8 cellular contexts compared by ENCODE assay signal in genomic region chr4:128809477-128810330, GRCh38. TPM values are rescaled to one million over a fixed set of nuclear protein-coding genes. Genes with fewer than 3 reads are reported as not detected.
DNase-seq lines count a peak whose midpoint lies in the region; ATAC-seq and TF ChIP-seq lines count a peak whose summit lies in the region.

JADE1 (plus strand) TSS chr4:128809700; CDS start chr4:128831759, 22,059 bp downstream.

- H3K4me1 ChIP-seq in HUES48 (ENCODE audit: control insufficient read depth, insufficient read depth, low read length) (peaks cover 30% of the 10 kb centered on the region), NT2/D1 (ENCODE audit: insufficient read depth, insufficient read length) (no peaks in the 10 kb centered on the region), endodermal cell (ENCODE audit: control insufficient read depth, insufficient read depth, low read length) (no peaks in the 10 kb centered on the region), mesodermal cell (ENCODE audit: control insufficient read depth, insufficient read depth, low read length, poor library complexity, severe bottlenecking) (peaks cover 9% of the 10 kb centered on the region)

- no peaks in the 10 kb centered on the region for H3K36me3 ChIP-seq in HUES48 (ENCODE audit: control insufficient read depth, insufficient read depth, low read length)
- no peaks in the 10 kb centered on the region for H3K36me3 ChIP-seq in NT2/D1 (ENCODE audit: insufficient read depth, insufficient read length, low read length)
- no peaks in the 10 kb centered on the region for H3K36me3 ChIP-seq in endodermal cell (ENCODE audit: control insufficient read depth, insufficient read depth, low read length)
- H3K36me3 ChIP-seq in mesodermal cell (ENCODE audit: control insufficient read depth, insufficient read depth, low read length) = no peaks in the 10 kb centered on the region

- TF ChIP-seq CTCF in endodermal cell (conservative IDR thresholded peaks at IDR 0.05) = peak; percentile 75

- H3K36me3 Mint-ChIP-seq in endodermal cell (ENCODE audit: low read depth) = peaks cover 3% of the 10 kb centered on the region

- H3K9me3 ChIP-seq in HUES48 (ENCODE audit: control insufficient read depth, insufficient read depth, low read length) (no peaks in the 10 kb centered on the region), NT2/D1 (ENCODE audit: insufficient read depth, low read length) (no peaks in the 10 kb centered on the region), endodermal cell (ENCODE audit: control insufficient read depth, low read length) (no peaks in the 10 kb centered on the region), mesodermal cell (ENCODE audit: control insufficient read depth, low read length) (no peaks in the 10 kb centered on the region)

- H3K27me3 Mint-ChIP-seq in endodermal cell (ENCODE audit: insufficient read depth) = peaks cover 16% of the 10 kb centered on the region

- H3K27ac ChIP-seq in HUES48 (ENCODE audit: low read depth, low read length) (peak within 1 kb of the TSS; percentile 99), endodermal cell (ENCODE audit: low read depth, low read length) (peak within 1 kb of the TSS; percentile 97), mesodermal cell (ENCODE audit: low read depth, low read length, severe bottlenecking) (peak within 1 kb of the TSS; percentile 99)

- H3K4me1 Mint-ChIP-seq in endodermal cell = peaks cover 11% of the 10 kb centered on the region

- peaks cover 2% of the 10 kb centered on the region for H3K9me3 Mint-ChIP-seq in endodermal cell

- H3K4me3 ChIP-seq in HUES48 (ENCODE audit: low read depth, low read length) = peak within 1 kb of the TSS; percentile 92
- peak within 1 kb of the TSS; percentile 70 for H3K4me3 ChIP-seq in NT2/D1 (ENCODE audit: insufficient read length, low read depth)
- peak within 1 kb of the TSS; percentile 99 for H3K4me3 ChIP-seq in endodermal cell (ENCODE audit: low read length)
- H3K4me3 ChIP-seq in mesodermal cell (ENCODE audit: extremely low read depth, insufficient read depth, low read length, poor library complexity, severe bottlenecking) = peak within 1 kb of the TSS; percentile 82

- H3K4me3 Mint-ChIP-seq in endodermal cell = peak within 1 kb of the TSS; percentile 89

- peak within 1 kb of the TSS; percentile 96 for H3K27ac Mint-ChIP-seq in endodermal cell

- WGBS in endodermal cell (ENCODE audit: insufficient coverage in 1 of 2, insufficient read length in 1 of 2), 2 experiments = 0 to 1% methylated on average over 17 to 91 of the region's 91 CpGs
- WGBS in mesodermal cell (ENCODE audit: insufficient coverage in 2 of 2), 2 experiments = 0 to 2% methylated on average over 29 to 77 of the region's 91 CpGs

- DNase-seq in D341Med (ENCODE audit: low spot score) = peak; percentile 92
- DNase-seq in NT2/D1 (ENCODE audit: low read depth, low spot score) = peak; percentile 91
- peak; percentile 73 for DNase-seq in activated CD8-positive, alpha-beta memory T cell treated with anti-CD3 and anti-CD28 coated beads, Interleukin-2, amount 50 U/mL, for 1 hour (ENCODE audit: extremely low read depth)
- DNase-seq in endodermal cell = peak; percentile 98
- peak; percentile 79 to 86 for DNase-seq in stimulated activated CD8-positive, alpha-beta memory T cell treated with anti-CD3 and anti-CD28 coated beads, Interleukin-15, amount 100 ng/mL, for 4 hours (ENCODE audit: low read depth in 2 of 2)

- peak; percentile 46 for ATAC-seq in GM21390 (IDR thresholded peaks at IDR 0.05; ENCODE audit: unreplicated experiment)

- H3K27me3 ChIP-seq in HUES48 (ENCODE audit: control insufficient read depth, insufficient read depth, low read length) = no peaks in the 10 kb centered on the region
- H3K27me3 ChIP-seq in NT2/D1 (ENCODE audit: insufficient read depth, insufficient read length) = no peaks in the 10 kb centered on the region
- H3K27me3 ChIP-seq in endodermal cell (ENCODE audit: control insufficient read depth, insufficient read depth, low read length, poor library complexity, severe bottlenecking) = no peaks in the 10 kb centered on the region

- H3K9ac ChIP-seq in HUES48 (ENCODE audit: low read depth, low read length) = peak within 1 kb of the TSS; percentile 96
- H3K9ac ChIP-seq in NT2/D1 (ENCODE audit: insufficient read length, low read depth) = peak within 1 kb of the TSS; percentile 91
- H3K9ac ChIP-seq in endodermal cell (ENCODE audit: extremely low read depth, low read length, poor library complexity, severe bottlenecking) = peak within 1 kb of the TSS; percentile 95

RNA-seq across cellular contexts. Expression of gene JADE1, which starts in this region (rescaled TPM):
- total RNA-seq in endodermal cell = 10 to 100 TPM; 48.5 to 50.8 TPM
- 29.2 TPM for polyA plus RNA-seq in endodermal cell (2013, experiment 1 of 2)
- 23.9 TPM for polyA plus RNA-seq in endodermal cell (2013, experiment 2 of 2)
- polyA plus RNA-seq in mesodermal cell (2013, experiment 1 of 2) = 21.6 TPM
- 22.9 TPM for polyA plus RNA-seq in mesodermal cell (2013, experiment 2 of 2)

Comparison
In these comparisons a context has a peak if more than half of its experiments do, and no peak if none do; other contexts are left out.
1. Peak in every context shown above with its lines: DNase-seq, ATAC-seq, H3K4me3 ChIP-seq and H3K27ac ChIP-seq.